ENCODE assay signal across 1 cellular context in the genomic region with DNA sequence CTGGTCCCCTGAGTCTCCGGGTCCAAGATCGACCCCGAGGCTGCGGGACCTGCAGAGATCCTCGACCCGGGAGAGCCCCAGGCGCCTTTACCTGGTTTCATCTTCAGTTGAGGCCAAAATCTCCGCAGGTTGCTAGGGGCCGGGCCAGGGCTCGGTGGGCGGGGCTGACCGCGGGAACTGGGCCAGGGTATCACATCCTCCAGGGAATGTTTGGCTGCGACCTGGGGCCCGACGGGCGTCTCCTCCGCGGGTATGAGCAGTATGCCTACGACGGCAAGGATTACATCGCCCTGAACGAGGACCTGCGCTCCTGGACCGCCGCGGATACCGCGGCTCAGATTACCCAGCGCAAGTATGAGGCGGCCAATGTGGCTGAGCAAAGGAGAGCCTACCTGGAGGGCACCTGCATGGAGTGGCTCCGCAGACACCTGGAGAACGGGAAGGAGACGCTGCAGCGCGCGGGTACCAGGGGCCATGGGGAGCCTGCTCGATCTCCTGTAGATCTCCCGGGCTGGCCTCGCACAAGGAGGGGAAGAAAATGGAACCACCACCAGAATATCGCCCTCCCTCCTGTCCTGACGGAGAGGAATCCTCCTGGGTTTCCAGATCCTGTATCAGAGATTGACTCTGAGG.
TF ChIP-seq lines count a peak whose summit lies in the region.

No MANE protein-coding gene starts in this region.

TF ChIP-seq in SK-N-SH, 30 proteins besides CTCF, POLR2A, EP300 and RAD21 (continued from another document):
- TF ChIP-seq, protein P1, sequence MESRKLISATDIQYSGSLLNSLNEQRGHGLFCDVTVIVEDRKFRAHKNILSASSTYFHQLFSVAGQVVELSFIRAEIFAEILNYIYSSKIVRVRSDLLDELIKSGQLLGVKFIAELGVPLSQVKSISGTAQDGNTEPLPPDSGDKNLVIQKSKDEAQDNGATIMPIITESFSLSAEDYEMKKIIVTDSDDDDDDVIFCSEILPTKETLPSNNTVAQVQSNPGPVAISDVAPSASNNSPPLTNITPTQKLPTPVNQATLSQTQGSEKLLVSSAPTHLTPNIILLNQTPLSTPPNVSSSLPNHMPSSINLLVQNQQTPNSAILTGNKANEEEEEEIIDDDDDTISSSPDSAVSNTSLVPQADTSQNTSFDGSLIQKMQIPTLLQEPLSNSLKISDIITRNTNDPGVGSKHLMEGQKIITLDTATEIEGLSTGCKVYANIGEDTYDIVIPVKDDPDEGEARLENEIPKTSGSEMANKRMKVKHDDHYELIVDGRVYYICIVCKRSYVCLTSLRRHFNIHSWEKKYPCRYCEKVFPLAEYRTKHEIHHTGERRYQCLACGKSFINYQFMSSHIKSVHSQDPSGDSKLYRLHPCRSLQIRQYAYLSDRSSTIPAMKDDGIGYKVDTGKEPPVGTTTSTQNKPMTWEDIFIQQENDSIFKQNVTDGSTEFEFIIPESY (IDR thresholded peaks at IDR 0.05; ENCODE audit: borderline replicate concordance, low read depth) = no peak
- TF ChIP-seq RFX5 (IDR thresholded peaks at IDR 0.05; ENCODE audit: low read length) (no peak), SMC3 (IDR thresholded peaks at IDR 0.05; ENCODE audit: low read depth, low read length) (no peak), GATA2 (CRISPR knock-in tag; IDR thresholded peaks at IDR 0.05) (no peak)
